In the genomic region with DNA sequence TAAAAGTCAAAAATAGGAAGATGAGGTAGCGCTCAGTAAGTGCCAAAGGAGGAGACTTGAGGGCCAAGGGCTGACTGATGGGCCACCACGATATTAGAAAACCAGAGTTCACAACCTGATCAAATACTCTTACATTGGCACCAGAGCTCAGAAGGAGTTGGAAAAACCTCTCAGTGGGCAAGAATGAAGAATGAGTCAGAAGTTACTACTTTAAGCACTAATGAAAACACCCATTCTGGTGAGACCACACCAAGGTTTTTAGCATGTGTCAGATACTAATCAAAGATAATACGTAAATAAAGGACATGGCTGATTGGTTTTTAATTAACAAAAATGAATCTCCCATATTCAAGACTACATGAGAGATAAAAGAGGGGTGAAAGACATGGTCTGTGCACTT, we compare ENCODE assay signal across 1 cellular context.
TF ChIP-seq lines count a peak whose summit lies in the region.

No MANE protein-coding gene starts in this region.

TF ChIP-seq in IMR-90, 13 proteins besides CTCF, POLR2A, EP300 and RAD21 (continued from another document):
- TF ChIP-seq MAFK (IDR thresholded peaks at IDR 0.05; ENCODE audit: low read depth, low read length) (no peak), MXI1 (IDR thresholded peaks at IDR 0.05; ENCODE audit: borderline replicate concordance, low read depth, low read length) (no peak), BHLHE40 (IDR thresholded peaks at IDR 0.05; ENCODE audit: low read depth, low read length) (no peak)
- TF ChIP-seq, protein P1, sequence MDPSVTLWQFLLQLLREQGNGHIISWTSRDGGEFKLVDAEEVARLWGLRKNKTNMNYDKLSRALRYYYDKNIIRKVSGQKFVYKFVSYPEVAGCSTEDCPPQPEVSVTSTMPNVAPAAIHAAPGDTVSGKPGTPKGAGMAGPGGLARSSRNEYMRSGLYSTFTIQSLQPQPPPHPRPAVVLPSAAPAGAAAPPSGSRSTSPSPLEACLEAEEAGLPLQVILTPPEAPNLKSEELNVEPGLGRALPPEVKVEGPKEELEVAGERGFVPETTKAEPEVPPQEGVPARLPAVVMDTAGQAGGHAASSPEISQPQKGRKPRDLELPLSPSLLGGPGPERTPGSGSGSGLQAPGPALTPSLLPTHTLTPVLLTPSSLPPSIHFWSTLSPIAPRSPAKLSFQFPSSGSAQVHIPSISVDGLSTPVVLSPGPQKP (IDR thresholded peaks at IDR 0.05; ENCODE audit: borderline replicate concordance, low read depth, low read length): no peak
